Comparison of ENCODE assay signal across 23 cellular contexts in genomic region chr6:7404546-7404945, GRCh38. TPM values are rescaled to one million over a fixed set of nuclear protein-coding genes. Genes with fewer than 3 reads are reported as not detected.
"Had no signal": no experiment of that assay in that cellular context is flagged by ENCODE, and none has a peak within 500 bp of the region (broad histone marks: within the 10 kb centered on the region; RNA-seq: fewer than 3 reads in every experiment).

No MANE protein-coding gene starts in this region.

- ATAC-seq: Panc1, PC-3 had no signal

- H3K9me3 ChIP-seq: MG63, SK-N-SH had no signal

- DNase-seq: IMR-90; Karpas-422; KG1; MG63; NCI-H1092; NCI-H1105 treated with DMSO at 0.1 percent for 48 hours; NCI-H1417 treated with DMSO at 0.1 percent for 48 hours; NCI-H146; NCI-H1694 treated with DMSO at 0.1 percent for 48 hours; NCI-H1930; NCI-H2081; NCI-H2107; NCI-H2227 treated with DMSO at 0.1 percent for 48 hours; NCI-H524; NCI-H526 treated with DMSO at 0.1 percent for 48 hours; NCI-H748 treated with DMSO at 0.1 percent for 48 hours; NK-92 treated with Interleukin-12 subunit alpha and Interleukin-12 subunit beta, amount 100 ng/mL, for 24 hours; PC-3; SHP77; SK-N-SH had no signal

- H3K4me3 ChIP-seq: MG63 had no signal

- H3K27ac ChIP-seq: RWPE1 had no signal

- H3K27me3 ChIP-seq: MG63 had no signal

RNA-seq across cellular contexts. Expression of gene CAGE1, which starts 15.0 kb away (rescaled TPM):
- total RNA-seq: IMR-90, NCI-H460 had no signal
- polyA plus RNA-seq: IMR-90, SK-N-SH had no signal
